22 cellular contexts compared by ENCODE assay signal in the genomic region with DNA sequence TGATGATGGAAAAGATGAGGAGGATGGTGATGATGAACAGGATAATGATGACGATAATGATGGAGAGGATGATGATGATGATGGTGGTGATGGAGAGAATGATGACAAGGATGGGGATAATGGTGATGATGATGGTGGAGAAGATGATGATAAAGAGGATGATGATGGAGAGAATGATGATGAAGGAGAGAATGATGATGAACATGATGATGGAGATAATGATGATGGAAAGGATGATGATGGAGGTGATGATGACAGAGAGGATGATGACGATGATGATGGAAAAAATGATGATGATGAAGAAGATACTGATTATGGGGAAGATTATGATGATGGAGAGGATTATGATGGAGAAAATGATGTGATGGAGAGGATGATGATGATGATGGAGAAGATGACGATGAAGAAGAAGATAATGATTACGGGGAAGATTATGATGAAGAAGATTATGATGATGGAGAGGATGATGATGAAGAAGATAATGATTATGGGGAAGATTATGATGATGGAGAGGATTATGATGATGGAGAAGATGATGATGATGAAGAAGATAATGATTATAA.
DNase-seq lines count a peak whose midpoint lies in the region; ATAC-seq, FAIRE-seq and TF ChIP-seq lines count a peak whose summit lies in the region.
"Had no signal": no experiment of that assay in that cellular context is flagged by ENCODE, and none has a peak within 500 bp of the region (broad histone marks: within the 10 kb centered on the region; RNA-seq: fewer than 3 reads in every experiment).

No MANE protein-coding gene starts in this region.

- H3K4me2 ChIP-seq in K562 (ENCODE audit: insufficient read depth, low read length) = no peak overlapping the region
- H3K4me2 ChIP-seq: BLaER1 treated with 17β-estradiol and CSF1 and Interleukin-3, amounts not matched to agents 10 nM and 100 nM had no signal

- no peak for ATAC-seq in activated CD8-positive, alpha-beta T cell treated with anti-CD3 and anti-CD28 coated beads for 36 hours
- no peak for ATAC-seq in activated CD8-positive, alpha-beta T cell treated with anti-CD3 and anti-CD28 coated beads, Interleukin-2, amount 10 ng/mL, durations not matched to agents 7 days and 5 days
- no peak for ATAC-seq in K562

- H3K4me1 Mint-ChIP-seq in activated CD8-positive, alpha-beta T cell treated with anti-CD3 and anti-CD28 coated beads for 36 hours (ENCODE audit: low read depth) = no peaks in the 10 kb centered on the region
- no peaks in the 10 kb centered on the region for H3K4me1 Mint-ChIP-seq in activated CD8-positive, alpha-beta T cell treated with anti-CD3 and anti-CD28 coated beads, Interleukin-2, amount 10 ng/mL, durations not matched to agents 7 days and 5 days (ENCODE audit: low read depth)
- H3K4me1 Mint-ChIP-seq: CD4-positive, alpha-beta memory T cell had no signal

- H3K4me1 ChIP-seq in HEK293 (ENCODE audit: control insufficient read depth, insufficient read depth, low read length) (no peaks in the 10 kb centered on the region), K562 (replicated peaks in 1 of 2; ENCODE audit: control insufficient read depth in 2 of 2, insufficient read depth in 2 of 2, low read length in 2 of 2) (no peaks in the 10 kb centered on the region)
- H3K4me1 ChIP-seq: BE2C; BLaER1 treated with 17β-estradiol and CSF1 and Interleukin-3, amounts not matched to agents 10 nM and 100 nM; HAP-1 had no signal

- no peaks in the 10 kb centered on the region for H3K9me3 ChIP-seq in HEK293 (ENCODE audit: control insufficient read depth, insufficient read depth, low read depth, low read length)
- no peaks in the 10 kb centered on the region for H3K9me3 ChIP-seq in K562 (replicated peaks; ENCODE audit: control insufficient read depth, insufficient read depth, low read depth, low read length)
- H3K9me3 ChIP-seq: BE2C; BLaER1 treated with 17β-estradiol and CSF1 and Interleukin-3, amounts not matched to agents 10 nM and 100 nM; HAP-1 had no signal

- WGBS in K562 (ENCODE audit: insufficient coverage, low coverage, missing lambda C conversion rate) = under 1% methylated on average over 4 of the region's 4 CpGs

- TF ChIP-seq POLR2A in K562 (conservative IDR thresholded peaks at IDR 0.05) = no peak

- no peak for TF ChIP-seq EP300 in K562 (IDR thresholded peaks at IDR 0.05; ENCODE audit: low read length)

- H3K36me3 Mint-ChIP-seq in activated CD8-positive, alpha-beta T cell treated with anti-CD3 and anti-CD28 coated beads for 36 hours (ENCODE audit: low read depth) = no peaks in the 10 kb centered on the region
- H3K36me3 Mint-ChIP-seq in activated CD8-positive, alpha-beta T cell treated with anti-CD3 and anti-CD28 coated beads, Interleukin-2, amount 10 ng/mL, durations not matched to agents 7 days and 5 days (ENCODE audit: low read depth) = no peaks in the 10 kb centered on the region
- H3K36me3 Mint-ChIP-seq: CD4-positive, alpha-beta memory T cell had no signal

- peaks cover 4% of the 10 kb centered on the region; the same call in 1 of the 2 replicates for H4K20me1 ChIP-seq in K562 (replicated peaks; ENCODE audit: control insufficient read depth, insufficient read depth, low read length)
- H4K20me1 ChIP-seq: BLaER1 treated with 17β-estradiol and CSF1 and Interleukin-3, amounts not matched to agents 10 nM and 100 nM had no signal

- H3K79me2 ChIP-seq in K562 (ENCODE audit: control insufficient read depth, insufficient read depth, low read length) = no peaks in the 10 kb centered on the region

- no peaks in the 10 kb centered on the region for H3K9me3 Mint-ChIP-seq in activated CD8-positive, alpha-beta T cell treated with anti-CD3 and anti-CD28 coated beads for 36 hours
- H3K9me3 Mint-ChIP-seq in activated CD8-positive, alpha-beta T cell treated with anti-CD3 and anti-CD28 coated beads, Interleukin-2, amount 10 ng/mL, durations not matched to agents 7 days and 5 days (ENCODE audit: insufficient read depth) = no peaks in the 10 kb centered on the region
- H3K9me3 Mint-ChIP-seq: CD4-positive, alpha-beta memory T cell had no signal

- H3K4me3 ChIP-seq in HEK293 (ENCODE audit: low read depth, low read length) (no peak overlapping the region), K562 (no peak overlapping the region)
- H3K4me3 ChIP-seq: BLaER1 treated with 17β-estradiol and CSF1 and Interleukin-3, amounts not matched to agents 10 nM and 100 nM; HAP-1 had no signal

- BruUV-seq in K562 (replicated peaks; lab: Mats Ljungman, UMichigan) = no TSS peak

- in situ Hi-C loops in K562 (cut with MboI) = loop anchor here (5.0 kb wide), 1 partner anchor 837 kb away; no protein-coding TSS in a partner anchor

- no peaks in the 10 kb centered on the region for H3K36me3 ChIP-seq in HEK293 (ENCODE audit: control insufficient read depth in 2 of 2, insufficient read depth in 1 of 2, low read length in 2 of 2)
- no peaks in the 10 kb centered on the region for H3K36me3 ChIP-seq in K562 (ENCODE audit: control insufficient read depth, insufficient read depth, low read length)
- H3K36me3 ChIP-seq: BE2C; BLaER1 treated with 17β-estradiol and CSF1 and Interleukin-3, amounts not matched to agents 10 nM and 100 nM; HAP-1 had no signal

- no peak for TF ChIP-seq RAD21 in K562 (CRISPR knock-in tag; conservative IDR thresholded peaks at IDR 0.05 in 1 of 2, IDR thresholded peaks at IDR 0.05 in 1 of 2)

- no peak overlapping the region for H3K4me3 Mint-ChIP-seq in activated CD8-positive, alpha-beta T cell treated with anti-CD3 and anti-CD28 coated beads for 36 hours
- no peak overlapping the region for H3K4me3 Mint-ChIP-seq in activated CD8-positive, alpha-beta T cell treated with anti-CD3 and anti-CD28 coated beads, Interleukin-2, amount 10 ng/mL, durations not matched to agents 7 days and 5 days
- H3K4me3 Mint-ChIP-seq: CD4-positive, alpha-beta memory T cell had no signal

- FAIRE-seq in K562 (lab: Jason Lieb, UNC) = no peak
- FAIRE-seq: A204.1, GM12891, GM18507, H54 had no signal

- H2AFZ ChIP-seq in K562 (ENCODE audit: low read depth, low read length) = no peak overlapping the region

- TF ChIP-seq CTCF in activated CD8-positive, alpha-beta T cell treated with anti-CD3 and anti-CD28 coated beads for 36 hours (IDR thresholded peaks at IDR 0.05) = peak; percentile 41
- TF ChIP-seq CTCF in HEK293 (tag by site-specific recombination; IDR thresholded peaks at IDR 0.05) = no peak
- no peak for TF ChIP-seq CTCF in K562 (IDR thresholded peaks at IDR 0.05 in 2 of 3, conservative IDR thresholded peaks at IDR 0.05 in 1 of 3; ENCODE audit: insufficient read depth in 2 of 3, low read depth in 1 of 3, low read length in 3 of 3)

- H3K27me3 ChIP-seq in K562 (ENCODE audit: control insufficient read depth in 2 of 2, insufficient read depth in 2 of 2, low read length in 2 of 2) = peaks cover 0 to 19% of the 10 kb centered on the region in 2 experiments; a peak in 2 of 5 replicates
- H3K27me3 ChIP-seq: BE2C; BLaER1 treated with 17β-estradiol and CSF1 and Interleukin-3, amounts not matched to agents 10 nM and 100 nM had no signal

- no peak overlapping the region for H3K9ac ChIP-seq in K562 (ENCODE audit: insufficient read depth in 1 of 2, low read depth in 2 of 2, low read length in 2 of 2)
- H3K9ac ChIP-seq: BLaER1 treated with 17β-estradiol and CSF1 and Interleukin-3, amounts not matched to agents 10 nM and 100 nM had no signal

- no peak for DNase-seq in activated CD8-positive, alpha-beta T cell treated with anti-CD3 and anti-CD28 coated beads for 36 hours
- no peak for DNase-seq in activated CD8-positive, alpha-beta T cell treated with anti-CD3 and anti-CD28 coated beads, Interleukin-2, amount 10 ng/mL, durations not matched to agents 7 days and 5 days
- DNase-seq in K562 (ENCODE audit: extremely low read depth in 1 of 4, low spot score in 3 of 4) (no peak), SIG-M5 (lab: John Stamatoyannopoulos, UW) (no peak), putamen (ENCODE audit: low spot score) (no peak), NCI-H2107 (lab: John Stamatoyannopoulos, UW) (no peak)
- DNase-seq: BE2C; Calu3; CD4-positive, alpha-beta memory T cell; COR-L47; DMS53; DMS79 treated with DMSO at 0.1 percent for 48 hours; GF-D8; GOT3 had no signal

- CTCF ChIA-PET in activated CD8-positive, alpha-beta T cell treated with anti-CD3 and anti-CD28 coated beads for 36 hours (lab: Charles Lee) = no interaction called here
- CTCF ChIA-PET in activated CD8-positive, alpha-beta T cell treated with anti-CD3 and anti-CD28 coated beads, Interleukin-2, amount 10 ng/mL, durations not matched to agents 7 days and 5 days (lab: Charles Lee) = no interaction called here
- CTCF ChIA-PET in HEK293 (lab: Yijun Ruan, JAX) (no interaction called here), K562 (lab: Yijun Ruan, JAX; ENCODE audit: low intra/inter-chr PET ratio) (no interaction called here)

- H3K27ac ChIP-seq in HEK293 (ENCODE audit: extremely low read depth, low read depth, low read length) (no peak overlapping the region), K562 (ENCODE audit: extremely low read depth, low read depth, low read length) (no peak overlapping the region)
- H3K27ac ChIP-seq: 22Rv1; BLaER1 treated with 17β-estradiol and CSF1 and Interleukin-3, amounts not matched to agents 10 nM and 100 nM had no signal

- no peaks in the 10 kb centered on the region for H3K9me1 ChIP-seq in K562 (ENCODE audit: control insufficient read depth, insufficient read depth, low read length)

- intact Hi-C loops in activated CD8-positive, alpha-beta T cell treated with anti-CD3 and anti-CD28 coated beads for 36 hours (cut with micrococcal nuclease) = no loop called here
- intact Hi-C loops in K562 (cut with micrococcal nuclease) = no loop called here

- H3K27ac Mint-ChIP-seq in activated CD8-positive, alpha-beta T cell treated with anti-CD3 and anti-CD28 coated beads for 36 hours = no peak overlapping the region
- no peak overlapping the region for H3K27ac Mint-ChIP-seq in activated CD8-positive, alpha-beta T cell treated with anti-CD3 and anti-CD28 coated beads, Interleukin-2, amount 10 ng/mL, durations not matched to agents 7 days and 5 days
- H3K27ac Mint-ChIP-seq: CD4-positive, alpha-beta memory T cell had no signal

- H3K27me3 Mint-ChIP-seq in activated CD8-positive, alpha-beta T cell treated with anti-CD3 and anti-CD28 coated beads for 36 hours = peaks cover 11% of the 10 kb centered on the region
- peaks cover 4% of the 10 kb centered on the region for H3K27me3 Mint-ChIP-seq in activated CD8-positive, alpha-beta T cell treated with anti-CD3 and anti-CD28 coated beads, Interleukin-2, amount 10 ng/mL, durations not matched to agents 7 days and 5 days (ENCODE audit: low read depth)

- POLR2A ChIA-PET in activated CD8-positive, alpha-beta T cell treated with anti-CD3 and anti-CD28 coated beads for 36 hours (lab: Charles Lee) = no interaction called here
- POLR2A ChIA-PET in activated CD8-positive, alpha-beta T cell treated with anti-CD3 and anti-CD28 coated beads, Interleukin-2, amount 10 ng/mL, durations not matched to agents 7 days and 5 days (lab: Charles Lee) = no interaction called here
- POLR2A ChIA-PET in HEK293 (lab: Yijun Ruan, JAX) = no interaction called here
- POLR2A ChIA-PET in K562 (lab: Yijun Ruan, JAX) = no interaction called here

TF ChIP-seq in HEK293, 187 proteins besides CTCF, POLR2A, EP300 and RAD21 (continues in another document):
- 0 out of 2 replicates have a peak, but pooled peaks have one; percentile 39 for TF ChIP-seq ZNF621 (tag by site-specific recombination; IDR thresholded peaks at IDR 0.05)

TF ChIP-seq in K562, 482 proteins besides CTCF, POLR2A, EP300 and RAD21 (continues in another document):
- TF ChIP-seq EZH2 (IDR thresholded peaks at IDR 0.05; ENCODE audit: borderline replicate concordance, low read depth, low read length) = no peak
- no peak for TF ChIP-seq ZNF583 (CRISPR knock-in tag; IDR thresholded peaks at IDR 0.05)
